24 cellular contexts compared by ENCODE assay signal in the genomic region with DNA sequence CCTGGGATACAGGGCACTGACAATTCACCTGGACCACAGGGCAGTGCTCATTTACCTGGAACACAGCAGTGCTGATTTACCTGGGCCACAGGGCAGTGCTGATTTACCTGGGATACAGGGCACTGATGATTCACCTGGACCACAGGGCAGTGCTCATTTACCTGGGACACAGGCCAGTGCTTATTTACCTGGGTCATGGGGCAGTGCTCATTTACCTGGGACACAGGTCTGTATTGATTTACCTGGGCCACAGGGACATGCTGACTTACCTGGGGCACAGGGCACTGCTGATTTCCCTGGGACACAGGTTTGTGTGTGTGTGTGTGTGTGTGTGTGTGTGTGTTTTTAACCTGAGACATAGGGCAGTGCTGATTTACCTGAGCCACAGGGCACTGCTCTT.
DNase-seq lines count a peak whose midpoint lies in the region; ATAC-seq and TF ChIP-seq lines count a peak whose summit lies in the region.
"Had no signal": no experiment of that assay in that cellular context is flagged by ENCODE, and none has a peak within 500 bp of the region (broad histone marks: within the 10 kb centered on the region; RNA-seq: fewer than 3 reads in every experiment).

No MANE protein-coding gene starts in this region.

- POLR2A ChIA-PET in PC-3 (lab: Charles Lee; ENCODE audit: unreplicated experiment), result no interaction called here

- no peak overlapping the region for H3K27ac ChIP-seq in PC-3 (ENCODE audit: low read length)
- no peak overlapping the region for H3K27ac ChIP-seq in foreskin keratinocyte
- H3K27ac ChIP-seq in lower lobe of right lung, result no peak overlapping the region
- H3K27ac ChIP-seq: SJCRH30 had no signal

- no peak overlapping the region for H3K4me2 ChIP-seq in PC-3 (ENCODE audit: low read length)

- DNase-seq in HT-29 (ENCODE audit: low spot score), result peak; percentile 20
- DNase-seq in PC-3, result peak; percentile 23
- DNase-seq in foreskin keratinocyte, result no peak
- DNase-seq in sciatic nerve (ENCODE audit: low spot score), result peak; percentile 6
- no peak for DNase-seq in lower lobe of right lung
- DNase-seq: CD8-positive, alpha-beta memory T cell; DMS 273 treated with DMSO at 0.1 percent for 48 hours; DMS79; GF-D8; HCEC 1CT; Kasumi-1; MG63; NCI-H1105 treated with DMSO at 0.1 percent for 48 hours; NCI-H146; NCI-H1930; NCI-H446 treated with DMSO at 0.1 percent for 48 hours; NCI-H69; OCI-M1; SJCRH30 had no signal

- H3K9ac ChIP-seq in PC-3 (ENCODE audit: low read length), result no peak overlapping the region

- H3K9me3 ChIP-seq in PC-3 (ENCODE audit: low read length) (no peaks in the 10 kb centered on the region), lower lobe of right lung (no peaks in the 10 kb centered on the region)
- H3K9me3 ChIP-seq: MG63, SJCRH30 had no signal

- CTCF ChIA-PET in PC-3 (lab: Charles Lee), result no interaction called here

- ATAC-seq in PC-3, result no peak
- peak; percentile 10 for ATAC-seq in foreskin keratinocyte
- ATAC-seq in sciatic nerve, result no peak
- no peak for ATAC-seq in HG03196 (IDR thresholded peaks at IDR 0.05; ENCODE audit: unreplicated experiment)
- no peak for ATAC-seq in HG02884 (IDR thresholded peaks at IDR 0.05; ENCODE audit: unreplicated experiment)
- no peak for ATAC-seq in lower lobe of right lung
- ATAC-seq in HG03039 (IDR thresholded peaks at IDR 0.05; ENCODE audit: unreplicated experiment), result no peak
- ATAC-seq: K562, Right ventricle myocardium inferior had no signal

- H3K27me3 ChIP-seq in PC-3 (ENCODE audit: low read length) (no peaks in the 10 kb centered on the region; the same call in 1 of the 2 replicates), foreskin keratinocyte (peaks cover 11% of the 10 kb centered on the region), lower lobe of right lung (ENCODE audit: low read depth) (peaks cover 7% of the 10 kb centered on the region)
- H3K27me3 ChIP-seq: MG63 had no signal

- H2AFZ ChIP-seq in PC-3 (ENCODE audit: low read length), result no peak overlapping the region

- H3K36me3 ChIP-seq in PC-3 (ENCODE audit: low read depth, low read length) (no peaks in the 10 kb centered on the region), lower lobe of right lung (no peaks in the 10 kb centered on the region)
- H3K36me3 ChIP-seq: MG63, SJCRH30 had no signal

- H3K4me3 ChIP-seq in PC-3 (ENCODE audit: low read length), result no peak overlapping the region
- H3K4me3 ChIP-seq in lower lobe of right lung, result no peak overlapping the region
- H3K4me3 ChIP-seq: K562, MG63, SJCRH30 had no signal

- no peaks in the 10 kb centered on the region for H3K79me2 ChIP-seq in PC-3 (ENCODE audit: low read length)

- intact Hi-C loops in PC-3 (cut with micrococcal nuclease) (no loop called here), sciatic nerve (cut with DNase I) (no loop called here), lower lobe of right lung (cut with DNase I) (no loop called here)

- H3K9me2 ChIP-seq in PC-3 (replicated peaks; ENCODE audit: low read length), result no peaks in the 10 kb centered on the region

- TF ChIP-seq CTCF in PC-3 (conservative IDR thresholded peaks at IDR 0.05; ENCODE audit: low read depth, low read length) (no peak), foreskin keratinocyte (conservative IDR thresholded peaks at IDR 0.05) (no peak), lower lobe of right lung (IDR thresholded peaks at IDR 0.05) (no peak)

- no TSS peak for BruUV-seq in PC-3 (replicated peaks; lab: Mats Ljungman, UMichigan)

- no peaks in the 10 kb centered on the region for H4K20me1 ChIP-seq in PC-3 (ENCODE audit: low read length)

- no peaks in the 10 kb centered on the region for H3K4me1 ChIP-seq in PC-3 (ENCODE audit: insufficient read depth, low read length)
- no peaks in the 10 kb centered on the region for H3K4me1 ChIP-seq in foreskin keratinocyte
- no peaks in the 10 kb centered on the region for H3K4me1 ChIP-seq in lower lobe of right lung
- H3K4me1 ChIP-seq: SJCRH30 had no signal

- no peaks in the 10 kb centered on the region for H3F3A ChIP-seq in PC-3 (ENCODE audit: low read length, unreplicated experiment)

Comparison
In these comparisons a context has a peak if more than half of its experiments do, and no peak if none do; other contexts are left out.
1. DNase-seq: peak in HT-29 (single experiment), PC-3 (single experiment) and sciatic nerve (single experiment); none in foreskin keratinocyte (0 of 2) and lower lobe of right lung (single experiment).